In the genomic region with DNA sequence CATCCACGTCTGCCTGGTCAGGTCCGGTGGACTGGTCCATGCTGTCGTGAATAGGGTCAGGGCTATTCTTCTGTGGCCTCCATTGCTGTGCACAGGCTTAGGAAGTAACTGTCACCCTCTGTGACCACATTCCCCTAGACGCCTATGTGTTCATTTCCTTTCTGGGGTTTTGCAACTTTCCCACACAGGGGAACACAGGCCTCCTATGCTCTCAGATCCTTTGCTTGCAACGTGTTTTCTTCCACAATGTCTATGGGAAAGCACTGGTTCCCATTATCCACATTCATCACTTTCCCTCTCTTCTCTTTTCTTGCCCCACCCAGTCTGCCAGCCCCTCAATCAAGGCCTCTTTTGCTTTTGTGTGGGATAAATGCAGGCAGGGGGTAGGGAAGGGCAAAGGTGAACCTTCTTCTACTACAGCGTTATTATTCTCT, we compare ENCODE assay signal across 11 cellular contexts. TPM values are rescaled to one million over a fixed set of nuclear protein-coding genes. Genes with fewer than 3 reads are reported as not detected.
DNase-seq lines count a peak whose midpoint lies in the region; ATAC-seq and TF ChIP-seq lines count a peak whose summit lies in the region.
"Had no signal": no experiment of that assay in that cellular context is flagged by ENCODE, and none has a peak within 500 bp of the region (broad histone marks: within the 10 kb centered on the region; RNA-seq: fewer than 3 reads in every experiment).

No MANE protein-coding gene starts in this region.

- intact Hi-C loops in gastrocnemius medialis (cut with DNase I; ENCODE audit: low total_unique reads) = no loop called here

- peaks cover 17% of the 10 kb centered on the region for H3K4me1 Mint-ChIP-seq in activated naive CD8-positive, alpha-beta T cell treated with anti-CD3 and anti-CD28 coated beads, Interleukin-2, amount 10 ng/mL, durations not matched to agents 7 days and 5 days

- H3K9me3 ChIP-seq in gastrocnemius medialis = no peaks in the 10 kb centered on the region
- H3K9me3 ChIP-seq: adrenal gland, Peyer's patch had no signal

- no peaks in the 10 kb centered on the region for H3K36me3 Mint-ChIP-seq in activated naive CD8-positive, alpha-beta T cell treated with anti-CD3 and anti-CD28 coated beads, Interleukin-2, amount 10 ng/mL, durations not matched to agents 7 days and 5 days

- peak overlapping the region; percentile 44 for H3K27ac Mint-ChIP-seq in activated naive CD8-positive, alpha-beta T cell treated with anti-CD3 and anti-CD28 coated beads, Interleukin-2, amount 10 ng/mL, durations not matched to agents 7 days and 5 days
- H3K27ac Mint-ChIP-seq: progenitor cell of endocrine pancreas had no signal

- in situ Hi-C loops in gastrocnemius medialis (cut with MboI; ENCODE audit: low sequenced_read_pairs in 4 of 4) = no loop called here

- H3K9me3 Mint-ChIP-seq in activated naive CD8-positive, alpha-beta T cell treated with anti-CD3 and anti-CD28 coated beads, Interleukin-2, amount 10 ng/mL, durations not matched to agents 7 days and 5 days = peaks cover 3% of the 10 kb centered on the region

- ATAC-seq in GM18907 (IDR thresholded peaks at IDR 0.05; ENCODE audit: unreplicated experiment) = peak; percentile 67
- ATAC-seq in HG03378 (IDR thresholded peaks at IDR 0.05; ENCODE audit: unreplicated experiment) = peak; percentile 45
- peak; percentile 90 for ATAC-seq in activated naive CD8-positive, alpha-beta T cell treated with anti-CD3 and anti-CD28 coated beads, Interleukin-2, amount 10 ng/mL, durations not matched to agents 7 days and 5 days (ENCODE audit: low read depth)
- no peak for ATAC-seq in gastrocnemius medialis
- no peak for ATAC-seq in HG02642 (IDR thresholded peaks at IDR 0.05; ENCODE audit: poor library complexity, unreplicated experiment)

- H3K27me3 ChIP-seq in gastrocnemius medialis = no peaks in the 10 kb centered on the region
- H3K27me3 ChIP-seq: adrenal gland, Peyer's patch had no signal

- H3K4me1 ChIP-seq in gastrocnemius medialis = no peaks in the 10 kb centered on the region
- H3K4me1 ChIP-seq: adrenal gland, Peyer's patch had no signal

- no peak for TF ChIP-seq POLR2A in gastrocnemius medialis (IDR thresholded peaks at IDR 0.05)

- TF ChIP-seq CTCF in gastrocnemius medialis (IDR thresholded peaks at IDR 0.05 in 4 of 5, conservative IDR thresholded peaks at IDR 0.05 in 1 of 5) = no peak

- H3K27ac ChIP-seq in gastrocnemius medialis = no peak overlapping the region
- H3K27ac ChIP-seq: adrenal gland, Peyer's patch had no signal

- peaks cover 4% of the 10 kb centered on the region for H3K27me3 Mint-ChIP-seq in activated naive CD8-positive, alpha-beta T cell treated with anti-CD3 and anti-CD28 coated beads, Interleukin-2, amount 10 ng/mL, durations not matched to agents 7 days and 5 days
- H3K27me3 Mint-ChIP-seq: progenitor cell of endocrine pancreas had no signal

- DNase-seq in CD1c-positive myeloid dendritic cell (ENCODE audit: extremely low spot score) = peak; percentile 69
- peak; percentile 34 for DNase-seq in activated naive CD8-positive, alpha-beta T cell treated with anti-CD3 and anti-CD28 coated beads, Interleukin-2, amount 10 ng/mL, durations not matched to agents 7 days and 5 days
- DNase-seq in gastrocnemius medialis = no peak
- DNase-seq in cerebellar nuclear complex (lab: John Stamatoyannopoulos, UW) = no peak
- DNase-seq in NCI-H1048 (lab: John Stamatoyannopoulos, UW) = no peak
- DNase-seq: adrenal gland, Peyer's patch had no signal

- POLR2A ChIA-PET in activated naive CD8-positive, alpha-beta T cell treated with anti-CD3 and anti-CD28 coated beads, Interleukin-2, amount 10 ng/mL, durations not matched to agents 7 days and 5 days (lab: Charles Lee) = no interaction called here

- H3K36me3 ChIP-seq in gastrocnemius medialis = no peaks in the 10 kb centered on the region
- H3K36me3 ChIP-seq: adrenal gland, Peyer's patch had no signal

- peak overlapping the region; percentile 68 for H3K4me3 Mint-ChIP-seq in activated naive CD8-positive, alpha-beta T cell treated with anti-CD3 and anti-CD28 coated beads, Interleukin-2, amount 10 ng/mL, durations not matched to agents 7 days and 5 days

- H3K4me3 ChIP-seq in gastrocnemius medialis = no peak overlapping the region
- H3K4me3 ChIP-seq: adrenal gland, Peyer's patch had no signal

RNA-seq across cellular contexts. Expression of gene DNAJA2, which starts 43.2 kb away (rescaled TPM):
- 10 to 100 TPM; 60.0 to 62.3 TPM for total RNA-seq in activated naive CD8-positive, alpha-beta T cell treated with anti-CD3 and anti-CD28 coated beads, Interleukin-2, amount 10 ng/mL, durations not matched to agents 7 days and 5 days
- 10 to 100 TPM; 57.4 to 79.6 (median 70.5) TPM for total RNA-seq in gastrocnemius medialis

Comparison
In these comparisons a context has a peak if more than half of its experiments do, and no peak if none do; other contexts are left out.
1. DNase-seq: peak in CD1c-positive myeloid dendritic cell (single experiment) and activated naive CD8-positive, alpha-beta T cell treated with anti-CD3 and anti-CD28 coated beads, Interleukin-2, amount 10 ng/mL, durations not matched to agents 7 days and 5 days (single experiment); none in gastrocnemius medialis (0 of 2), cerebellar nuclear complex (0 of 2) and NCI-H1048 (single experiment).
2. ATAC-seq: peak in GM18907 (single experiment), HG03378 (single experiment) and activated naive CD8-positive, alpha-beta T cell treated with anti-CD3 and anti-CD28 coated beads, Interleukin-2, amount 10 ng/mL, durations not matched to agents 7 days and 5 days (single experiment); none in gastrocnemius medialis (0 of 2) and HG02642 (single experiment).